ENCODE assay signal across 19 cellular contexts in genomic region chr18:24009246-24009645, GRCh38. TPM values are rescaled to one million over a fixed set of nuclear protein-coding genes. Genes with fewer than 3 reads are reported as not detected.
DNase-seq lines count a peak whose midpoint lies in the region; ATAC-seq and TF ChIP-seq lines count a peak whose summit lies in the region.
"Had no signal": no experiment of that assay in that cellular context is flagged by ENCODE, and none has a peak within 500 bp of the region (broad histone marks: within the 10 kb centered on the region; RNA-seq: fewer than 3 reads in every experiment).

No MANE protein-coding gene starts in this region.

- H3K9me3 ChIP-seq in OCI-LY3 (ENCODE audit: insufficient read depth, low read length) (no peaks in the 10 kb centered on the region), breast epithelium (no peaks in the 10 kb centered on the region)
- H3K9me3 ChIP-seq: neutrophil had no signal

- no peak overlapping the region for H3K9ac ChIP-seq in OCI-LY3 (ENCODE audit: low read length)

- no peak for TF ChIP-seq CTCF in OCI-LY3 (IDR thresholded peaks at IDR 0.05; ENCODE audit: low read depth, low read length)
- TF ChIP-seq CTCF in breast epithelium (IDR thresholded peaks at IDR 0.05): no peak
- no peak for TF ChIP-seq CTCF in GM10248 (IDR thresholded peaks at IDR 0.05; ENCODE audit: control extremely low read depth, extremely low read depth, low read depth, missing control alignments)

- CTCF ChIA-PET in activated naive CD4-positive, alpha-beta T cell treated with anti-CD3 and anti-CD28 coated beads for 36 hours (lab: Charles Lee): interaction anchor here (1.1 to 1.3 kb wide), 2 partner anchors 11 to 43 kb away, joined by 3 read pairs; no protein-coding TSS in a partner anchor
- CTCF ChIA-PET in GM10248 (lab: Yijun Ruan, JAX): interaction anchor here (1.5 to 1.7 kb wide), 2 partner anchors 10 to 111 kb away, joined by 3 to 5 read pairs; no protein-coding TSS in a partner anchor

- no peaks in the 10 kb centered on the region for H3K79me2 ChIP-seq in OCI-LY3 (ENCODE audit: low read length)

- H3K4me3 Mint-ChIP-seq in activated naive CD4-positive, alpha-beta T cell treated with anti-CD3 and anti-CD28 coated beads for 36 hours: no peak overlapping the region
- H3K4me3 Mint-ChIP-seq in central memory CD8-positive, alpha-beta T cell: peak overlapping the region; percentile 75
- H3K4me3 Mint-ChIP-seq: mesothelial cell of epicardium had no signal

- H3K4me1 Mint-ChIP-seq in activated naive CD4-positive, alpha-beta T cell treated with anti-CD3 and anti-CD28 coated beads for 36 hours (ENCODE audit: low read depth): peaks cover 66% of the 10 kb centered on the region
- H3K4me1 Mint-ChIP-seq in central memory CD8-positive, alpha-beta T cell: peaks cover 55% of the 10 kb centered on the region
- H3K4me1 Mint-ChIP-seq: mesothelial cell of epicardium had no signal

- no peak for DNase-seq in activated naive CD4-positive, alpha-beta T cell treated with anti-CD3 and anti-CD28 coated beads, Interleukin-2, amount 50 U/mL, for 72 hours (ENCODE audit: low spot score in 2 of 2)
- DNase-seq in activated naive CD4-positive, alpha-beta T cell treated with anti-CD3 and anti-CD28 coated beads for 36 hours: no peak
- no peak for DNase-seq in central memory CD8-positive, alpha-beta T cell (ENCODE audit: low spot score in 2 of 2)
- DNase-seq in breast epithelium (ENCODE audit: low spot score in 2 of 2) (no peak), MV-4-11 (lab: John Stamatoyannopoulos, UW) (no peak), GM10248 (ENCODE audit: extremely low spot score) (no peak)
- DNase-seq: activated CD4-positive, CD25-positive, alpha-beta regulatory T cell; activated T-cell treated with anti-CD3 and anti-CD28 coated beads for 4 hours; anterior cingulate cortex; DMS 273 treated with DMSO at 0.1 percent for 48 hours; hypothalamus; NCI-H1048; NCI-H2171 treated with DMSO at 0.1 percent for 48 hours; substantia nigra; SW 1271 had no signal

- H3K27me3 ChIP-seq in OCI-LY3 (ENCODE audit: low read depth, low read length) (no peaks in the 10 kb centered on the region), breast epithelium (no peaks in the 10 kb centered on the region)
- H3K27me3 ChIP-seq: neutrophil had no signal

- H3K27ac Mint-ChIP-seq in activated naive CD4-positive, alpha-beta T cell treated with anti-CD3 and anti-CD28 coated beads, Interleukin-2, amount 50 U/mL, for 72 hours: peak overlapping the region; percentile 25 to 41
- no peak overlapping the region for H3K27ac Mint-ChIP-seq in activated naive CD4-positive, alpha-beta T cell treated with anti-CD3 and anti-CD28 coated beads for 36 hours
- H3K27ac Mint-ChIP-seq in central memory CD8-positive, alpha-beta T cell (ENCODE audit: low read depth): peak overlapping the region; percentile 68
- H3K27ac Mint-ChIP-seq: mesothelial cell of epicardium had no signal

- H3K27me3 Mint-ChIP-seq in activated naive CD4-positive, alpha-beta T cell treated with anti-CD3 and anti-CD28 coated beads for 36 hours (ENCODE audit: low read depth): no peaks in the 10 kb centered on the region
- H3K27me3 Mint-ChIP-seq in central memory CD8-positive, alpha-beta T cell: no peaks in the 10 kb centered on the region

- H3K36me3 ChIP-seq in OCI-LY3 (replicated peaks; ENCODE audit: low read depth, low read length) (no peaks in the 10 kb centered on the region), breast epithelium (no peaks in the 10 kb centered on the region)
- H3K36me3 ChIP-seq: neutrophil had no signal

- no peak for ATAC-seq in activated naive CD4-positive, alpha-beta T cell treated with anti-CD3 and anti-CD28 coated beads, Interleukin-2, amount 50 U/mL, for 72 hours
- ATAC-seq in central memory CD8-positive, alpha-beta T cell (replicated peaks; ENCODE audit: extremely low read depth, poor library complexity, severe bottlenecking): no peak
- no peak for ATAC-seq in HG03521 (IDR thresholded peaks at IDR 0.05; ENCODE audit: unreplicated experiment)

- H3K4me2 ChIP-seq in OCI-LY3 (ENCODE audit: low read length): peak overlapping the region; percentile 68

- H3K27ac ChIP-seq in OCI-LY3 (ENCODE audit: low read length) (no peak overlapping the region), breast epithelium (no peak overlapping the region)
- H3K27ac ChIP-seq: neutrophil had no signal

- no peak overlapping the region for H2AFZ ChIP-seq in OCI-LY3 (ENCODE audit: low read depth, low read length)

- H3K4me1 ChIP-seq in OCI-LY3 (ENCODE audit: low read length) (peaks cover 57% of the 10 kb centered on the region), breast epithelium (no peaks in the 10 kb centered on the region)

- POLR2A ChIA-PET in GM10248 (lab: Yijun Ruan, JAX): no interaction called here

- H3K4me3 ChIP-seq in OCI-LY3 (ENCODE audit: low read length) (no peak overlapping the region), breast epithelium (no peak overlapping the region)

- intact Hi-C loops in activated naive CD4-positive, alpha-beta T cell treated with anti-CD3 and anti-CD28 coated beads for 36 hours (cut with micrococcal nuclease): loop anchor here (1.0 to 2.0 kb wide), 2 partner anchors 45 to 90 kb away; no protein-coding TSS in a partner anchor
- intact Hi-C loops in breast epithelium (cut with DNase I; ENCODE audit: low total_unique reads): no loop called here

- no peaks in the 10 kb centered on the region for H4K20me1 ChIP-seq in OCI-LY3 (ENCODE audit: insufficient read depth, low read length)

- no peak for TF ChIP-seq POLR2A in breast epithelium (IDR thresholded peaks at IDR 0.05)

- H3K9me3 Mint-ChIP-seq in activated naive CD4-positive, alpha-beta T cell treated with anti-CD3 and anti-CD28 coated beads, Interleukin-2, amount 50 U/mL, for 72 hours: no peaks in the 10 kb centered on the region
- no peaks in the 10 kb centered on the region for H3K9me3 Mint-ChIP-seq in activated naive CD4-positive, alpha-beta T cell treated with anti-CD3 and anti-CD28 coated beads for 36 hours
- H3K9me3 Mint-ChIP-seq in central memory CD8-positive, alpha-beta T cell: no peaks in the 10 kb centered on the region
- H3K9me3 Mint-ChIP-seq: mesothelial cell of epicardium had no signal

- H3K36me3 Mint-ChIP-seq in activated naive CD4-positive, alpha-beta T cell treated with anti-CD3 and anti-CD28 coated beads, Interleukin-2, amount 50 U/mL, for 72 hours: no peaks in the 10 kb centered on the region
- no peaks in the 10 kb centered on the region for H3K36me3 Mint-ChIP-seq in activated naive CD4-positive, alpha-beta T cell treated with anti-CD3 and anti-CD28 coated beads for 36 hours (ENCODE audit: low read depth)
- peaks cover 5% of the 10 kb centered on the region for H3K36me3 Mint-ChIP-seq in central memory CD8-positive, alpha-beta T cell (ENCODE audit: insufficient read depth)
- H3K36me3 Mint-ChIP-seq: mesothelial cell of epicardium had no signal

RNA-seq across cellular contexts. Expression of gene TTC39C, which starts 5.3 kb away (rescaled TPM):
- total RNA-seq in activated naive CD4-positive, alpha-beta T cell treated with anti-CD3 and anti-CD28 coated beads, Interleukin-2, amount 50 U/mL, for 72 hours: 10 to 100 TPM; 44.0 to 46.2 TPM
- total RNA-seq in activated naive CD4-positive, alpha-beta T cell treated with anti-CD3 and anti-CD28 coated beads for 36 hours: 10 to 100 TPM; 39.9 to 44.2 TPM
- total RNA-seq in breast epithelium: 10 to 100 TPM; 49.8 to 59.0 (median 53.0) TPM
